Comparison of ENCODE assay signal across 8 cellular contexts in the genomic region with DNA sequence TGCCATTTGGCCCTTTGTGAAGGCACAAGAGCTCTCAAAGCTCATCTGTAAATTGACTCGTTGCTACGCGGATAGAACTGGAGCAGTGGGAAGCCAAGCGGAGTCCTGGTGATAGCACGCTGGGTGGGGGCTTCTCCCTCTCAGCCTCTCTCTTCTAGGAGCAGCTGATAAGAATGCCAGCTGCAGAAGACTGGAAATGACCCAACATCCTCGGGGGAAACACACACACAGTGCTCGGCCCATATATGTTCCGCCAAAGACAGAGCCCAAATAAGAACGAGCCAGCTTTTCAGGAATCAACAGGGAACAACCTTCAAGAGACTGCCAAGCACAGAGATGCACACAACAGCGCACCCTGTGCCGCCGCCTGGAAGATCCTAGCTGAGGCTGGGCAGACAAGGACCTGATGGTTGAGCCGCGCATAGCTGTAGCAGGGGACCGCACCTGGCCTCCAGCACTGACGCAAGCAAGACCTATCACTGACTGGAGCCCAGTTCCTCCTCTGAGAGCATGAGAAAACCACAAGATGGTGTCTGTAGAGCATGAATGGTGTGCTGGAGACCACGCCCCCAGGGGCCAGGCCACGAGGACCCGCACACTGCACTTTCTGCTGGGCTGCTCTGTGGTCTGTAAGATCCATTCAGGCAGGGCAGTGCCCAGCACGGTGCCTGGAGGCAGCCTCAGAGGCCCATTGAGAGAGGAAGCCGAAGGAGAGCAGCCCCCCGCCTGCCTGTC. TPM values are rescaled to one million over a fixed set of nuclear protein-coding genes. Genes with fewer than 3 reads are reported as not detected.
DNase-seq lines count a peak whose midpoint lies in the region; ATAC-seq, FAIRE-seq and TF ChIP-seq lines count a peak whose summit lies in the region.

No MANE protein-coding gene starts in this region.

- peak overlapping the region; percentile 79 for H3K9ac ChIP-seq in SU-DHL-6 (ENCODE audit: low read length)

- peak overlapping the region; percentile 98 for H3K27ac ChIP-seq in SU-DHL-6 (ENCODE audit: low read depth, low read length)
- H3K27ac ChIP-seq in substantia nigra (ENCODE audit: low read depth, low read length, poor library complexity, severe bottlenecking): peak overlapping the region; percentile 16

- peak; percentile 72 for DNase-seq in CD14-positive monocyte (ENCODE audit: low spot score)
- DNase-seq in GM19239 (ENCODE audit: insufficient read length, low spot score): peak; percentile 70
- peak in 45 of 58 donors; percentile 15 to 80 (median 40) for DNase-seq in anterior cingulate cortex (lab: John Stamatoyannopoulos, UW)
- peak; percentile 79 to 82 for DNase-seq in memory B cell (ENCODE audit: low spot score in 2 of 2)
- DNase-seq in substantia nigra (lab: John Stamatoyannopoulos, UW): peak in 21 of 49 donors; percentile 13 to 60 (median 41)
- no peak for DNase-seq in NCI-H524 treated with DMSO at 0.1 percent for 48 hours (lab: John Stamatoyannopoulos, UW)

- peak overlapping the region; percentile 91 for H3K4me2 ChIP-seq in SU-DHL-6 (ENCODE audit: low read depth, low read length, poor library complexity, severe bottlenecking)

- H3K9me3 ChIP-seq in SU-DHL-6 (ENCODE audit: insufficient read depth, low read length): no peaks in the 10 kb centered on the region

- peak; percentile 100 for FAIRE-seq in GM19239 (lab: Jason Lieb, UNC)

- H2AFZ ChIP-seq in SU-DHL-6 (ENCODE audit: low read depth, low read length, severe bottlenecking): no peak overlapping the region

- H3K4me3 ChIP-seq in SU-DHL-6 (ENCODE audit: insufficient read depth, low read length, poor library complexity, severe bottlenecking): peak overlapping the region; percentile 56

- H3K36me3 Mint-ChIP-seq in CD14-positive monocyte (peaks cover 9 to 17% of the 10 kb centered on the region in 2 donors), memory B cell (peaks cover 2% of the 10 kb centered on the region)

- H4K20me1 ChIP-seq in SU-DHL-6 (ENCODE audit: low read depth, low read length): no peaks in the 10 kb centered on the region

- ATAC-seq in HG03439 (IDR thresholded peaks at IDR 0.05; ENCODE audit: unreplicated experiment): peak; percentile 36
- ATAC-seq in memory B cell (ENCODE audit: low read depth): peak; percentile 65

- no peak for TF ChIP-seq CTCF in CD14-positive monocyte (IDR thresholded peaks at IDR 0.05)
- no peak for TF ChIP-seq CTCF in SU-DHL-6 (IDR thresholded peaks at IDR 0.05; ENCODE audit: insufficient read depth, low read length, poor library complexity, severe bottlenecking)

- no peaks in the 10 kb centered on the region for H3K36me3 ChIP-seq in SU-DHL-6 (ENCODE audit: low read length)

- H3K9me3 Mint-ChIP-seq in CD14-positive monocyte: no peaks in the 10 kb centered on the region
- no peaks in the 10 kb centered on the region for H3K9me3 Mint-ChIP-seq in memory B cell

- H3K4me3 Mint-ChIP-seq in CD14-positive monocyte: peak overlapping the region; percentile 62 to 87
- peak overlapping the region; percentile 93 for H3K4me3 Mint-ChIP-seq in memory B cell

- H3K4me1 Mint-ChIP-seq in CD14-positive monocyte (peaks cover 76% of the 10 kb centered on the region), memory B cell (peaks cover 50% of the 10 kb centered on the region)

- H3K27ac Mint-ChIP-seq in CD14-positive monocyte (peak overlapping the region; percentile 96 to 98 (median 97)), memory B cell (peak overlapping the region; percentile 99)

- peaks cover 76% of the 10 kb centered on the region for H3F3A ChIP-seq in SU-DHL-6 (ENCODE audit: insufficient read depth)

- intact Hi-C loops in CD14-positive monocyte (cut with micrococcal nuclease): loop anchor here in 1 of 2 donors (5.0 to 10.0 kb wide), 2 partner anchors 46 to 143 kb away; a partner anchor contains a TSS

- H3K27me3 ChIP-seq in SU-DHL-6 (ENCODE audit: low read length): no peaks in the 10 kb centered on the region

- H3K9me2 ChIP-seq in SU-DHL-6 (replicated peaks; ENCODE audit: insufficient read depth, low read length): no peaks in the 10 kb centered on the region

- H3K27me3 Mint-ChIP-seq in CD14-positive monocyte (ENCODE audit: low read depth in 3 of 3) (peaks cover 0 to 5% (median 0%) of the 10 kb centered on the region in 3 donors), memory B cell (no peaks in the 10 kb centered on the region)

- peaks cover 71% of the 10 kb centered on the region for H3K79me2 ChIP-seq in SU-DHL-6 (ENCODE audit: insufficient read depth, low read length)

RNA-seq across cellular contexts. Expression of a gene that starts 16.0 kb away (rescaled TPM):
- 10 to 100 TPM; 12.1 to 13.5 TPM for polyA plus RNA-seq in CD14-positive monocyte

RNA-seq across cellular contexts. Expression of a gene that starts 39.7 kb away (rescaled TPM):
- polyA plus RNA-seq in CD14-positive monocyte: 1 to 10 TPM; 1.1 to 2.1 TPM

RNA-seq across cellular contexts. Expression of a gene that starts 46.0 kb away (rescaled TPM):
- polyA plus RNA-seq in CD14-positive monocyte: 1 to 10 TPM; 3.2 to 5.3 TPM
